22 cellular contexts compared by ENCODE assay signal in the genomic region with DNA sequence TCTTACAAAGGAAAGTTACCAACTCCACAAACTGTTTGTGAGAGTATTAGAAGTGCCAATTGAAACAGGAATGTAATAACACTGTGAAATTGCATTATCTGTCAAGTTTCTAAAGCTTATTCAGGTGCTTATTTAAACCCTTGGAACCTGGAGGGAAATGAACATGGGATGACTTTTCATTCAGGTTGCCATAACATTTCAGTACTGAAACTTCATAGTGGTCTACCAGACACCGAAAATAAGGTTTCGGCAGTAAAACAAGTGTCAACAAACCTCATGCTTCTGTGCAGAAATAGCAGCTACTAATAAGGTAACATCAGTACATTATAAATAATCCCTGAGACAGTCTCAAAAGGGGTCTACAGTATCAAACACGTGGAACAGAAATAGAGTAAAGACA.
DNase-seq lines count a peak whose midpoint lies in the region; ATAC-seq and TF ChIP-seq lines count a peak whose summit lies in the region.
"Had no signal": no experiment of that assay in that cellular context is flagged by ENCODE, and none has a peak within 500 bp of the region (broad histone marks: within the 10 kb centered on the region; RNA-seq: fewer than 3 reads in every experiment).

No MANE protein-coding gene starts in this region.

- H3K27ac Mint-ChIP-seq in Calu3 (ENCODE audit: unreplicated experiment), result no peak overlapping the region
- H3K27ac Mint-ChIP-seq: activated CD8-positive, alpha-beta T cell treated with anti-CD3 and anti-CD28 coated beads for 36 hours; activated naive CD8-positive, alpha-beta T cell treated with anti-CD3 and anti-CD28 coated beads, Interleukin-2, amount 10 ng/mL, durations not matched to agents 7 days and 5 days; IgD-negative memory B cell; natural killer cell had no signal

- H3K9me3 ChIP-seq in thoracic aorta, result peaks cover 6% of the 10 kb centered on the region
- H3K9me3 ChIP-seq: gastrocnemius medialis, Peyer's patch had no signal

- H3K36me3 ChIP-seq in thoracic aorta, result no peaks in the 10 kb centered on the region
- H3K36me3 ChIP-seq: BLaER1 treated with 17β-estradiol and CSF1 and Interleukin-3, amounts not matched to agents 10 nM and 100 nM; esophagus squamous epithelium; gastrocnemius medialis; Peyer's patch; SJCRH30 had no signal

- H3K4me3 ChIP-seq in thoracic aorta, result peak overlapping the region; percentile 1
- H3K4me3 ChIP-seq: BLaER1 treated with 17β-estradiol and CSF1 and Interleukin-3, amounts not matched to agents 10 nM and 100 nM; esophagus squamous epithelium; gastrocnemius medialis; Peyer's patch; SJCRH30 had no signal

- H3K9me3 Mint-ChIP-seq in Calu3 (ENCODE audit: low read depth, unreplicated experiment), result no peaks in the 10 kb centered on the region

- DNase-seq in thoracic aorta (ENCODE audit: low spot score) (no peak), Right ventricle myocardium inferior (ENCODE audit: missing footprints) (no peak), NCI-H1092 treated with DMSO at 0.1 percent for 48 hours (lab: John Stamatoyannopoulos, UW) (no peak), Calu3 (no peak)
- DNase-seq: activated CD8-positive, alpha-beta T cell treated with anti-CD3 and anti-CD28 coated beads for 36 hours; activated naive CD8-positive, alpha-beta T cell treated with anti-CD3 and anti-CD28 coated beads, Interleukin-2, amount 10 ng/mL, durations not matched to agents 7 days and 5 days; caudate nucleus; esophagus squamous epithelium; gastrocnemius medialis; hypothalamus; natural killer cell; NCI-H1417; NCI-H510A; Peyer's patch; SJCRH30; T-helper 1 cell had no signal

- peak; percentile 89 for ATAC-seq in GM18868 (IDR thresholded peaks at IDR 0.05; ENCODE audit: unreplicated experiment)
- ATAC-seq in HG02610 (IDR thresholded peaks at IDR 0.05; ENCODE audit: unreplicated experiment), result peak; percentile 82
- ATAC-seq in HG03342 (IDR thresholded peaks at IDR 0.05; ENCODE audit: unreplicated experiment), result peak; percentile 74
- ATAC-seq in thoracic aorta (ENCODE audit: insufficient number of reproducible peaks, low FRiP score, low read depth), result no peak
- no peak for ATAC-seq in Right ventricle myocardium inferior
- ATAC-seq: activated CD4-positive, CD25-positive, alpha-beta regulatory T cell treated with anti-CD3 and anti-CD28 coated beads, Interleukin-2, amount 50 U/mL, for 24 hours; activated CD8-positive, alpha-beta T cell treated with anti-CD3 and anti-CD28 coated beads for 36 hours; gastrocnemius medialis; natural killer cell had no signal

- intact Hi-C loops in Right ventricle myocardium inferior (cut with DNase I), result no loop called here
- intact Hi-C loops in Calu3 (cut with micrococcal nuclease; ENCODE audit: unreplicated experiment), result no loop called here

- peaks cover 8 to 14% of the 10 kb centered on the region in 2 donors for H3K4me1 ChIP-seq in thoracic aorta (ENCODE audit: control insufficient read depth in 1 of 2, low read depth in 2 of 2)
- H3K4me1 ChIP-seq: BLaER1 treated with 17β-estradiol and CSF1 and Interleukin-3, amounts not matched to agents 10 nM and 100 nM; esophagus squamous epithelium; gastrocnemius medialis; Peyer's patch; SJCRH30 had no signal

- BruUV-seq in Calu3 (replicated peaks; lab: Mats Ljungman, UMichigan), result no TSS peak

- no peak overlapping the region for H3K4me3 Mint-ChIP-seq in Calu3 (ENCODE audit: low read depth, unreplicated experiment)
- H3K4me3 Mint-ChIP-seq: activated CD8-positive, alpha-beta T cell treated with anti-CD3 and anti-CD28 coated beads for 36 hours; activated naive CD8-positive, alpha-beta T cell treated with anti-CD3 and anti-CD28 coated beads, Interleukin-2, amount 10 ng/mL, durations not matched to agents 7 days and 5 days; IgD-negative memory B cell; natural killer cell had no signal

- CTCF ChIA-PET in Calu3 (lab: Charles Lee), result no interaction called here

- H3K36me3 Mint-ChIP-seq in Calu3 (ENCODE audit: insufficient read depth, unreplicated experiment), result no peaks in the 10 kb centered on the region
- H3K36me3 Mint-ChIP-seq: activated naive CD8-positive, alpha-beta T cell treated with anti-CD3 and anti-CD28 coated beads, Interleukin-2, amount 10 ng/mL, durations not matched to agents 7 days and 5 days; IgD-negative memory B cell; natural killer cell had no signal

- no peaks in the 10 kb centered on the region for H3K27me3 Mint-ChIP-seq in Calu3 (ENCODE audit: unreplicated experiment)
- H3K27me3 Mint-ChIP-seq: activated CD8-positive, alpha-beta T cell treated with anti-CD3 and anti-CD28 coated beads for 36 hours; activated naive CD8-positive, alpha-beta T cell treated with anti-CD3 and anti-CD28 coated beads, Interleukin-2, amount 10 ng/mL, durations not matched to agents 7 days and 5 days; IgD-negative memory B cell had no signal

- no peaks in the 10 kb centered on the region for H3K4me1 Mint-ChIP-seq in Calu3 (ENCODE audit: low read depth, unreplicated experiment)
- H3K4me1 Mint-ChIP-seq: activated naive CD8-positive, alpha-beta T cell treated with anti-CD3 and anti-CD28 coated beads, Interleukin-2, amount 10 ng/mL, durations not matched to agents 7 days and 5 days; IgD-negative memory B cell; natural killer cell had no signal

- H3K27me3 ChIP-seq in thoracic aorta (replicated peaks; ENCODE audit: insufficient read depth), result no peaks in the 10 kb centered on the region
- H3K27me3 ChIP-seq: BLaER1 treated with 17β-estradiol and CSF1 and Interleukin-3, amounts not matched to agents 10 nM and 100 nM; esophagus squamous epithelium; gastrocnemius medialis; Peyer's patch; SJCRH30 had no signal

- TF ChIP-seq CTCF in thoracic aorta (IDR thresholded peaks at IDR 0.05) (no peak), Calu3 (IDR thresholded peaks at IDR 0.05; ENCODE audit: unreplicated experiment) (no peak)

- peak overlapping the region in 1 of 2 donors; percentile 57 for H3K27ac ChIP-seq in thoracic aorta
- H3K27ac ChIP-seq: BLaER1 treated with 17β-estradiol and CSF1 and Interleukin-3, amounts not matched to agents 10 nM and 100 nM; esophagus squamous epithelium; gastrocnemius medialis; Peyer's patch; SJCRH30 had no signal

Comparison
In these comparisons a context has a peak if more than half of its experiments do, and no peak if none do; other contexts are left out.
1. ATAC-seq: peak in GM18868 (single experiment), HG02610 (single experiment) and HG03342 (single experiment); none in thoracic aorta (single experiment) and Right ventricle myocardium inferior (single experiment).